In the genomic region with DNA sequence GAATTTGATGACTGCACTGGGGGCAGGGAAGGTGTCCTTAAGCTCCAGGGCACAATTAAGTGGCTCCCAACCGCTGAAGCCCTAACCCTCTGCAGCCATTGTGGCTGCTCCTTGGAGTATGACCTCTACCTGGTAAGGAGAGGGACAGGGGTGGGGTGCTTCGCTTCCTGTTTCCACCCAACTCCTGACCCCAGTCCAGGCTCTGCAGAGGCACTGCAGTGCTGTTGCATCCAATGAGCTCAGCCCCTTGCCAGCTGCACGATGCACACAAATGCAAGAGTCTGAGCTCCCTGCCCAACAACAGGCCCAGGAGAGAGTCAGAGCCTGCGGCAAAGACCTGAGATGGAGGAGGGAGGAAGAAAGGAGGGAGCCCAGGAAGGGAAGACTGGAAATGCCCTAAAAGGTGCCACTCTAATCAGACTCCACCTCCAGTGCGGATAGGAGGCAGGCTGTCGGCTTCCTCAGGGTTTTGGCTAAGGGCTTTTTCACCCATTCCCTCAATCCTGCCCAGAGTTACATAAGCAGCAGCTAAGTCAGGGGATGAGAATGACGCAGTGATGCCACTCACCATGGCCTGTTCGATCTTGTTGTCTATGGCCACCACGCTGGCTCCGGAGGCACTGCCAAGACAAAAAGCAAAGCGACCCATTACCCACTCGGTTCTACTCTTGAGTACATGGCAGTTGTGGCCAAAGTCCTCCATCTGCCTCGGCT, we compare ENCODE assay signal across 8 cellular contexts.
A peak's percentile ranks its signal among the peaks of the same experiment; 100 is the strongest.
DNase-seq lines count a peak whose midpoint lies in the region; ATAC-seq and TF ChIP-seq lines count a peak whose summit lies in the region.

No MANE protein-coding gene starts in this region.

- H3K4me3 Mint-ChIP-seq in MCF 10A (ENCODE audit: unreplicated experiment) = peak overlapping the region; percentile 74

- H3K36me3 ChIP-seq in liver (ENCODE audit: control insufficient read depth in 4 of 4, insufficient read depth in 3 of 4, low read depth in 1 of 4, low read length in 3 of 4) (peaks cover 3 to 17% (median 8%) of the 10 kb centered on the region in 4 donors), testis (ENCODE audit: low read depth, missing control alignments) (no peaks in the 10 kb centered on the region)

- H3K36me3 Mint-ChIP-seq in MCF 10A (ENCODE audit: insufficient read depth, unreplicated experiment) = peaks cover 72% of the 10 kb centered on the region

- no peaks in the 10 kb centered on the region; the same call in 1 of the 2 replicates for H3K9me3 ChIP-seq in AG04450 (ENCODE audit: control insufficient read depth, insufficient read depth, low read length)
- H3K9me3 ChIP-seq in liver (ENCODE audit: control insufficient read depth in 4 of 4, low read length in 3 of 4) = no peaks in the 10 kb centered on the region
- no peaks in the 10 kb centered on the region for H3K9me3 ChIP-seq in testis

- H3K9ac ChIP-seq in liver (ENCODE audit: low read depth in 1 of 2, low read length in 2 of 2) = peak overlapping the region; percentile 52 to 88

- CTCF ChIA-PET in AG04450 (lab: Charles Lee) (interaction anchor here (3.3 to 6.6 kb wide), 3 partner anchors 42 to 61 kb away, joined by 13 to 114 read pairs (median 45); a partner anchor contains a TSS), MCF 10A (lab: Yijun Ruan, JAX) (interaction anchor here (0.6 to 13.0 kb wide), 14 partner anchors 14 to 716 kb away, joined by 3 to 157 read pairs (median 4); a partner anchor contains a TSS)

- peak overlapping the region; percentile 66 for H3K4me3 ChIP-seq in AG04450 (ENCODE audit: low read depth, low read length)
- H3K4me3 ChIP-seq in liver (ENCODE audit: low read depth in 1 of 3, low read length in 3 of 3) = peak overlapping the region; percentile 11 to 78 (median 55)
- H3K4me3 ChIP-seq in testis = peak overlapping the region; percentile 66 to 82

- TF ChIP-seq RAD21 in liver (IDR thresholded peaks at IDR 0.05) = no peak

- H3K27ac ChIP-seq in AG04450 (ENCODE audit: low read depth, low read length) (peak overlapping the region; percentile 47), liver (ENCODE audit: low read depth in 1 of 2, low read length in 2 of 2) (peak overlapping the region; percentile 66 to 76), testis (peak overlapping the region; percentile 86 to 88)

- no peaks in the 10 kb centered on the region for H3K9me3 Mint-ChIP-seq in MCF 10A (ENCODE audit: unreplicated experiment)

- ATAC-seq in GM19035 (IDR thresholded peaks at IDR 0.05; ENCODE audit: unreplicated experiment) = no peak

- DNase-seq in AG04450 (ENCODE audit: low read depth, low spot score) = no peak
- peak; percentile 31 for DNase-seq in LHCN-M2 (ENCODE audit: low read depth)
- DNase-seq in MCF 10A (ENCODE audit: unreplicated experiment) = no peak
- DNase-seq in testis = no peak
- no peak for DNase-seq in KG1 (lab: John Stamatoyannopoulos, UW)
- no peak for DNase-seq in posterior vena cava (ENCODE audit: low spot score)

- WGBS in liver = 37% methylated on average over 13 of the region's 13 CpGs
- 7 to 24% methylated on average over 3 to 13 of the region's 13 CpGs for WGBS in testis, 2 donors

- H3K27me3 Mint-ChIP-seq in MCF 10A (ENCODE audit: insufficient read depth, unreplicated experiment) = peaks cover 42% of the 10 kb centered on the region

- no peak for TF ChIP-seq POLR2A in testis (IDR thresholded peaks at IDR 0.05)

- H3K27me3 ChIP-seq in AG04450 (ENCODE audit: control insufficient read depth, insufficient read depth, low read length) (no peaks in the 10 kb centered on the region), liver (ENCODE audit: control insufficient read depth in 4 of 4, insufficient read depth in 4 of 4, low read length in 3 of 4) (no peaks in the 10 kb centered on the region), testis (no peaks in the 10 kb centered on the region)

- H3K4me1 Mint-ChIP-seq in MCF 10A (ENCODE audit: insufficient read depth, unreplicated experiment) = peaks cover 32% of the 10 kb centered on the region

- POLR2A ChIA-PET in AG04450 (lab: Yijun Ruan, JAX) (interaction anchor here (1.3 kb wide), 1 partner anchor 61 kb away, joined by 5 read pairs; a partner anchor contains a TSS), MCF 10A (lab: Yijun Ruan, JAX) (interaction anchor here (0.7 to 16.2 kb wide), 18 partner anchors 11 to 858 kb away, joined by 3 to 679 read pairs (median 18); a partner anchor contains a TSS)

- TF ChIP-seq CTCF in AG04450 (IDR thresholded peaks at IDR 0.05; ENCODE audit: low read depth, low read length) (no peak), MCF 10A (IDR thresholded peaks at IDR 0.05; ENCODE audit: unreplicated experiment) (no peak), liver (IDR thresholded peaks at IDR 0.05; ENCODE audit: low read depth, low read length, missing input control) (no peak), testis (IDR thresholded peaks at IDR 0.05) (no peak)

- H3K4me1 ChIP-seq in liver (ENCODE audit: control insufficient read depth in 4 of 4, insufficient read depth in 4 of 4, low read length in 3 of 4) (peaks cover 4 to 13% (median 11%) of the 10 kb centered on the region in 4 donors), testis (peaks cover 12% of the 10 kb centered on the region)

- no TSS peak for BruUV-seq in MCF 10A (replicated peaks; lab: Mats Ljungman, UMichigan)

- intact Hi-C loops in MCF 10A (cut with micrococcal nuclease) = no loop called here
- intact Hi-C loops in testis (cut with DNase I; ENCODE audit: low total_unique reads) = loop anchor here (5.0 to 10.0 kb wide), 2 partner anchors 38 to 59 kb away; a partner anchor contains a TSS
- intact Hi-C loops in posterior vena cava (cut with DNase I) = loop anchor here in 1 of 2 donors (10.0 kb wide), 1 partner anchor 59 kb away; a partner anchor contains a TSS

- H3K27ac Mint-ChIP-seq in MCF 10A (ENCODE audit: low read depth, unreplicated experiment) = peak overlapping the region; percentile 60

TF ChIP-seq in liver, 16 proteins besides CTCF, POLR2A, EP300 and RAD21:
- TF ChIP-seq JUND (IDR thresholded peaks at IDR 0.05) (no peak), NR2F2 (IDR thresholded peaks at IDR 0.05) (no peak), EGR1 (IDR thresholded peaks at IDR 0.05; ENCODE audit: low read depth in 2 of 2) (no peak), FOXA1 (IDR thresholded peaks at IDR 0.05) (no peak), HNF4G (IDR thresholded peaks at IDR 0.05) (no peak), YY1 (IDR thresholded peaks at IDR 0.05) (no peak), SP1 (IDR thresholded peaks at IDR 0.05) (no peak), GABPA (IDR thresholded peaks at IDR 0.05 in 1 of 2, conservative IDR thresholded peaks at IDR 0.05 in 1 of 2) (no peak), HNF4A (conservative IDR thresholded peaks at IDR 0.05) (no peak), FOXA2 (IDR thresholded peaks at IDR 0.05) (no peak), TAF1 (conservative IDR thresholded peaks at IDR 0.05) (no peak), RXRA (IDR thresholded peaks at IDR 0.05) (no peak)
- TF ChIP-seq, protein P1, sequence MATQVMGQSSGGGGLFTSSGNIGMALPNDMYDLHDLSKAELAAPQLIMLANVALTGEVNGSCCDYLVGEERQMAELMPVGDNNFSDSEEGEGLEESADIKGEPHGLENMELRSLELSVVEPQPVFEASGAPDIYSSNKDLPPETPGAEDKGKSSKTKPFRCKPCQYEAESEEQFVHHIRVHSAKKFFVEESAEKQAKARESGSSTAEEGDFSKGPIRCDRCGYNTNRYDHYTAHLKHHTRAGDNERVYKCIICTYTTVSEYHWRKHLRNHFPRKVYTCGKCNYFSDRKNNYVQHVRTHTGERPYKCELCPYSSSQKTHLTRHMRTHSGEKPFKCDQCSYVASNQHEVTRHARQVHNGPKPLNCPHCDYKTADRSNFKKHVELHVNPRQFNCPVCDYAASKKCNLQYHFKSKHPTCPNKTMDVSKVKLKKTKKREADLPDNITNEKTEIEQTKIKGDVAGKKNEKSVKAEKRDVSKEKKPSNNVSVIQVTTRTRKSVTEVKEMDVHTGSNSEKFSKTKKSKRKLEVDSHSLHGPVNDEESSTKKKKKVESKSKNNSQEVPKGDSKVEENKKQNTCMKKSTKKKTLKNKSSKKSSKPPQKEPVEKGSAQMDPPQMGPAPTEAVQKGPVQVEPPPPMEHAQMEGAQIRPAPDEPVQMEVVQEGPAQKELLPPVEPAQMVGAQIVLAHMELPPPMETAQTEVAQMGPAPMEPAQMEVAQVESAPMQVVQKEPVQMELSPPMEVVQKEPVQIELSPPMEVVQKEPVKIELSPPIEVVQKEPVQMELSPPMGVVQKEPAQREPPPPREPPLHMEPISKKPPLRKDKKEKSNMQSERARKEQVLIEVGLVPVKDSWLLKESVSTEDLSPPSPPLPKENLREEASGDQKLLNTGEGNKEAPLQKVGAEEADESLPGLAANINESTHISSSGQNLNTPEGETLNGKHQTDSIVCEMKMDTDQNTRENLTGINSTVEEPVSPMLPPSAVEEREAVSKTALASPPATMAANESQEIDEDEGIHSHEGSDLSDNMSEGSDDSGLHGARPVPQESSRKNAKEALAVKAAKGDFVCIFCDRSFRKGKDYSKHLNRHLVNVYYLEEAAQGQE (IDR thresholded peaks at IDR 0.05) = no peak
- TF ChIP-seq, protein P2, sequence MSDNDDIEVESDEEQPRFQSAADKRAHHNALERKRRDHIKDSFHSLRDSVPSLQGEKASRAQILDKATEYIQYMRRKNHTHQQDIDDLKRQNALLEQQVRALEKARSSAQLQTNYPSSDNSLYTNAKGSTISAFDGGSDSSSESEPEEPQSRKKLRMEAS (IDR thresholded peaks at IDR 0.05) = no peak
- TF ChIP-seq, protein P3, sequence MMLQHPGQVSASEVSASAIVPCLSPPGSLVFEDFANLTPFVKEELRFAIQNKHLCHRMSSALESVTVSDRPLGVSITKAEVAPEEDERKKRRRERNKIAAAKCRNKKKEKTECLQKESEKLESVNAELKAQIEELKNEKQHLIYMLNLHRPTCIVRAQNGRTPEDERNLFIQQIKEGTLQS (IDR thresholded peaks at IDR 0.05) = no peak
- TF ChIP-seq, protein P4, sequence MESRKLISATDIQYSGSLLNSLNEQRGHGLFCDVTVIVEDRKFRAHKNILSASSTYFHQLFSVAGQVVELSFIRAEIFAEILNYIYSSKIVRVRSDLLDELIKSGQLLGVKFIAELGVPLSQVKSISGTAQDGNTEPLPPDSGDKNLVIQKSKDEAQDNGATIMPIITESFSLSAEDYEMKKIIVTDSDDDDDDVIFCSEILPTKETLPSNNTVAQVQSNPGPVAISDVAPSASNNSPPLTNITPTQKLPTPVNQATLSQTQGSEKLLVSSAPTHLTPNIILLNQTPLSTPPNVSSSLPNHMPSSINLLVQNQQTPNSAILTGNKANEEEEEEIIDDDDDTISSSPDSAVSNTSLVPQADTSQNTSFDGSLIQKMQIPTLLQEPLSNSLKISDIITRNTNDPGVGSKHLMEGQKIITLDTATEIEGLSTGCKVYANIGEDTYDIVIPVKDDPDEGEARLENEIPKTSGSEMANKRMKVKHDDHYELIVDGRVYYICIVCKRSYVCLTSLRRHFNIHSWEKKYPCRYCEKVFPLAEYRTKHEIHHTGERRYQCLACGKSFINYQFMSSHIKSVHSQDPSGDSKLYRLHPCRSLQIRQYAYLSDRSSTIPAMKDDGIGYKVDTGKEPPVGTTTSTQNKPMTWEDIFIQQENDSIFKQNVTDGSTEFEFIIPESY (IDR thresholded peaks at IDR 0.05) = no peak
TF ChIP-seq in liver: peak in this region for 0.
